Comparison of ENCODE assay signal across 11 cellular contexts in the genomic region with DNA sequence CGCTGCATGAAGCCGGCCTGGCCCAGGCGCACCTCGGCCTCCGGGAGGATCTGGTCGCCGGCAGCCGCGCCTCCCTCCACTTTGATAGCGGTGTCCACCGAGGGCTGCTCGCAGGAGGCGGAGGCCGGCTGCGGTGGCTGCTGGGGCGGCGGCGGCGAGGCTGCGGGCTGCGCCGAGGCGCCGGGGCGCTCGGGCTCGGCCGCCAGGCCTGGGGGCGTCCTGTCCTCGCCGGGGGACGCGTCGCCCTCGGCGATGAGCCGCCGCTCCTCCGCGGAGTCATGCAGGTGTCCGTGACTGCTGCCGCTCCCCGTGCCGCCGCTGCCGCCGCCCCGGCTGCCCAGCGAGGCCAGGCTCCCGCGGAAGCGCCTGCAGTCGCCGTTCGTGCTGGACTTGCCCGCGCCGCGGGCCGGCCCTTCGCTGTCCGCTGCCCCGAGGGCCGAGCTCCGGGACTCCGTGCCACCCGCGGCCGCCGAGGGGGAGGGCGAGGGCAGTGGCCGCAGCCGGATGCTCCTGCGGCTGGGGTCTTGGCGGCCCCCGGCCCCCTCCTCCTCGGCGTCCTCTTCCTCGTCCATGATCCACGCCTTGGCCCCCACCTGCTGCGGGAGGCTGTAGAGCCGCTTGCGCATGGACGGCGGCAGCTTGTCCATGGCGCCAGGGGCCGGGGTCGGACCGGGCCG. TPM values are rescaled to one million over a fixed set of nuclear protein-coding genes. Genes with fewer than 3 reads are reported as not detected.
DNase-seq lines count a peak whose midpoint lies in the region; ATAC-seq and TF ChIP-seq lines count a peak whose summit lies in the region.
"Had no signal": no experiment of that assay in that cellular context is flagged by ENCODE, and none has a peak within 500 bp of the region (broad histone marks: within the 10 kb centered on the region; RNA-seq: fewer than 3 reads in every experiment).

No MANE protein-coding gene starts in this region.

- TF ChIP-seq POLR2A in esophagus squamous epithelium (IDR thresholded peaks at IDR 0.05) = no peak

- H3K27me3 Mint-ChIP-seq in osteocyte (ENCODE audit: unreplicated experiment) = peaks cover 65% of the 10 kb centered on the region

- no peaks in the 10 kb centered on the region for H3K9me3 Mint-ChIP-seq in osteocyte (ENCODE audit: unreplicated experiment)

- peaks cover 11% of the 10 kb centered on the region; the same call in 1 of the 2 replicates for H3K9me3 ChIP-seq in BLaER1
- no peaks in the 10 kb centered on the region for H3K9me3 ChIP-seq in HUES48 (ENCODE audit: control insufficient read depth, insufficient read depth, low read length)
- H3K9me3 ChIP-seq in esophagus squamous epithelium = no peaks in the 10 kb centered on the region

- ATAC-seq in sciatic nerve = no peak

- no peaks in the 10 kb centered on the region for H3K36me3 ChIP-seq in BLaER1
- H3K36me3 ChIP-seq in HUES48 (ENCODE audit: control insufficient read depth, insufficient read depth, low read length) = no peaks in the 10 kb centered on the region
- no peaks in the 10 kb centered on the region for H3K36me3 ChIP-seq in esophagus squamous epithelium

- H3K4me1 ChIP-seq in BLaER1 (no peaks in the 10 kb centered on the region), HUES48 (ENCODE audit: control insufficient read depth, insufficient read depth, low read length) (peaks cover 45% of the 10 kb centered on the region), esophagus squamous epithelium (peaks cover 0 to 23% (median 16%) of the 10 kb centered on the region in 3 donors)
- H3K4me1 ChIP-seq: foreskin keratinocyte had no signal

- H3K9ac ChIP-seq in BLaER1 (no peak overlapping the region), HUES48 (ENCODE audit: low read depth, low read length) (peak overlapping the region; percentile 78; the same call in 1 of the 2 replicates)

- DNase-seq in esophagus squamous epithelium (lab: John Stamatoyannopoulos, UW) (no peak), osteocyte (ENCODE audit: extremely low spot score, unreplicated experiment) (no peak), NCI-H82 treated with DMSO at 0.1 percent for 48 hours (lab: John Stamatoyannopoulos, UW; ENCODE audit: unreplicated experiment) (no peak), sciatic nerve (ENCODE audit: low spot score) (no peak), substantia nigra (lab: John Stamatoyannopoulos, UW) (no peak)
- DNase-seq in activated CD4-positive, alpha-beta T cell treated with anti-CD3 and anti-CD28 coated beads for 48 hours = no peak
- DNase-seq: activated CD4-positive, CD25-positive, alpha-beta regulatory T cell; foreskin keratinocyte; NCI-H2081 treated with DMSO at 0.1 percent for 48 hours had no signal

- peaks cover 6% of the 10 kb centered on the region; the same call in 1 of the 2 replicates for H4K20me1 ChIP-seq in BLaER1

- H3K27ac ChIP-seq in BLaER1 (no peak overlapping the region), HUES48 (ENCODE audit: low read depth, low read length) (no peak overlapping the region), esophagus squamous epithelium (no peak overlapping the region), substantia nigra (ENCODE audit: low read depth, low read length, poor library complexity, severe bottlenecking) (no peak overlapping the region)
- H3K27ac ChIP-seq: foreskin keratinocyte had no signal

- peaks cover 61% of the 10 kb centered on the region for H3K27me3 ChIP-seq in BLaER1
- H3K27me3 ChIP-seq in HUES48 (ENCODE audit: control insufficient read depth, insufficient read depth, low read length) = peaks cover 53% of the 10 kb centered on the region
- peaks cover 6 to 100% (median 13%) of the 10 kb centered on the region in 4 donors for H3K27me3 ChIP-seq in esophagus squamous epithelium

- H3K4me2 ChIP-seq in BLaER1 = no peak overlapping the region

- intact Hi-C loops in esophagus squamous epithelium (cut with DNase I) = no loop called here
- intact Hi-C loops in sciatic nerve (cut with DNase I) = no loop called here

- peak overlapping the region; percentile 1 for H3K4me3 Mint-ChIP-seq in osteocyte (ENCODE audit: unreplicated experiment)

- no peaks in the 10 kb centered on the region for H3K36me3 Mint-ChIP-seq in osteocyte (ENCODE audit: unreplicated experiment)

- no peak overlapping the region for H3K27ac Mint-ChIP-seq in osteocyte (ENCODE audit: unreplicated experiment)

- H3K4me3 ChIP-seq in BLaER1 (0 out of 2 replicates have a peak overlapping the region, but pooled peaks have one; percentile 28), HUES48 (ENCODE audit: low read depth, low read length) (peak overlapping the region; percentile 74), esophagus squamous epithelium (peak overlapping the region; percentile 16 to 59 (median 33))

- no CpG with 5 or more reads among the region's 90 CpGs for WGBS in esophagus squamous epithelium, 2 donors

- peaks cover 4% of the 10 kb centered on the region for H3K4me1 Mint-ChIP-seq in osteocyte (ENCODE audit: unreplicated experiment)

- TF ChIP-seq CTCF in esophagus squamous epithelium (IDR thresholded peaks at IDR 0.05) (no peak), osteocyte (IDR thresholded peaks at IDR 0.05) (no peak)

RNA-seq across cellular contexts. Expression of a gene that starts 1.0 kb away (rescaled TPM):
- not detected for total RNA-seq in esophagus squamous epithelium
- total RNA-seq in osteocyte = not detected in 2 replicates
- not detected for total RNA-seq in sciatic nerve
